ENCODE assay signal across 20 cellular contexts in genomic region chr20:17934141-17934862, GRCh38. TPM values are rescaled to one million over a fixed set of nuclear protein-coding genes. Genes with fewer than 3 reads are reported as not detected.
DNase-seq lines count a peak whose midpoint lies in the region; ATAC-seq, FAIRE-seq and TF ChIP-seq lines count a peak whose summit lies in the region.
"Had no signal": no experiment of that assay in that cellular context is flagged by ENCODE, and none has a peak within 500 bp of the region (broad histone marks: within the 10 kb centered on the region; RNA-seq: fewer than 3 reads in every experiment).

No MANE protein-coding gene starts in this region.

- H3K4me1 Mint-ChIP-seq in activated naive CD8-positive, alpha-beta T cell treated with anti-CD3 and anti-CD28 coated beads for 36 hours, result peaks cover 10% of the 10 kb centered on the region

- TF ChIP-seq RAD21 in HepG2 (CRISPR knock-in tag; IDR thresholded peaks at IDR 0.05), result no peak

- H3K27me3 Mint-ChIP-seq in activated naive CD8-positive, alpha-beta T cell treated with anti-CD3 and anti-CD28 coated beads for 36 hours, result no peaks in the 10 kb centered on the region

- intact Hi-C loops in HepG2 (cut with micrococcal nuclease; ENCODE audit: unreplicated experiment), result no loop called here
- intact Hi-C loops in right lobe of liver (cut with DNase I), result no loop called here
- intact Hi-C loops in vagina (cut with DNase I), result no loop called here

- peak overlapping the region in 1 of 2 experiments; percentile 38 for H3K14ac ChIP-seq in mesenchymal stem cell (ENCODE audit: low read length in 2 of 2)

- no peak for DNase-seq in HepG2 (ENCODE audit: low spot score)
- no peak for DNase-seq in right lobe of liver
- DNase-seq in brain pericyte (ENCODE audit: low read depth, low spot score), result peak; percentile 62
- no peak for DNase-seq in mesenchymal stem cell
- no peak for DNase-seq in vagina (ENCODE audit: extremely low spot score in 2 of 2)
- no peak for DNase-seq in activated naive CD8-positive, alpha-beta T cell treated with anti-CD3 and anti-CD28 coated beads for 36 hours
- DNase-seq in NCI-H774 (lab: John Stamatoyannopoulos, UW), result no peak
- DNase-seq: activated CD4-positive, alpha-beta T cell treated with anti-CD3 and anti-CD28 coated beads, Interleukin-2, amount 50 U/mL, for 4 hours; activated naive CD4-positive, alpha-beta T cell treated with Interleukin-2 at 50 U/mL for 16 hours; aorta; CD4-positive, CD25-positive, alpha-beta regulatory T cell; cortex of kidney; lower lobe of right lung; NCI-H2029; NCI-H446 treated with DMSO at 0.1 percent for 48 hours had no signal

- no peak overlapping the region for H3K27ac Mint-ChIP-seq in activated naive CD8-positive, alpha-beta T cell treated with anti-CD3 and anti-CD28 coated beads for 36 hours
- H3K27ac Mint-ChIP-seq: CD4-positive, CD25-positive, alpha-beta regulatory T cell; stimulated activated effector memory CD8-positive, alpha-beta T cell treated with anti-CD3 and anti-CD28 coated beads, Interleukin-12 subunit alpha, Interleukin-12 subunit beta, amount 100 ng/mL, for 72 hours had no signal

- no peaks in the 10 kb centered on the region for H3K79me2 ChIP-seq in HepG2 (ENCODE audit: insufficient read depth, low read length)

- H3K9me3 ChIP-seq in HepG2 (ENCODE audit: low read length) (peaks cover 9% of the 10 kb centered on the region; the same call in 1 of the 2 replicates), right lobe of liver (no peaks in the 10 kb centered on the region), mesenchymal stem cell (ENCODE audit: control insufficient read depth, low read length) (peaks cover 6% of the 10 kb centered on the region), vagina (no peaks in the 10 kb centered on the region)
- H3K9me3 ChIP-seq: lower lobe of right lung, psoas muscle had no signal

- H3K18ac ChIP-seq in mesenchymal stem cell (ENCODE audit: low read depth in 1 of 2, low read length in 2 of 2), result no peak overlapping the region

- TF ChIP-seq EP300 in HepG2 (IDR thresholded peaks at IDR 0.05; ENCODE audit: low read depth in 2 of 2, low read length in 2 of 2) (no peak), HepG2 (CRISPR knock-in tag; IDR thresholded peaks at IDR 0.05; ENCODE audit: borderline replicate concordance) (no peak)

- TF ChIP-seq POLR2A in HepG2 (IDR thresholded peaks at IDR 0.05; ENCODE audit: insufficient read depth in 1 of 2, low read depth in 2 of 2, low read length in 2 of 2), result no peak
- no peak for TF ChIP-seq POLR2A in right lobe of liver (IDR thresholded peaks at IDR 0.05)
- no peak for TF ChIP-seq POLR2A in vagina (IDR thresholded peaks at IDR 0.05)

- H4K8ac ChIP-seq in mesenchymal stem cell (ENCODE audit: low read length), result no peak overlapping the region

- H3K27me3 ChIP-seq in HepG2 (ENCODE audit: control insufficient read depth in 1 of 2, insufficient read depth in 2 of 2, low read length in 2 of 2) (peaks cover 8 to 34% of the 10 kb centered on the region in 2 experiments; a peak in 4 of 5 replicates), right lobe of liver (no peaks in the 10 kb centered on the region), mesenchymal stem cell (ENCODE audit: control insufficient read depth in 1 of 2, insufficient read depth in 1 of 2, low read length in 2 of 2) (no peaks in the 10 kb centered on the region), vagina (no peaks in the 10 kb centered on the region)

- no peaks in the 10 kb centered on the region for H3K9me3 Mint-ChIP-seq in activated naive CD8-positive, alpha-beta T cell treated with anti-CD3 and anti-CD28 coated beads for 36 hours
- H3K9me3 Mint-ChIP-seq: stimulated activated effector memory CD8-positive, alpha-beta T cell treated with anti-CD3 and anti-CD28 coated beads, Interleukin-12 subunit alpha, Interleukin-12 subunit beta, amount 100 ng/mL, for 72 hours had no signal

- no peak for FAIRE-seq in HepG2 (lab: Jason Lieb, UNC)

- POLR2A ChIA-PET in HepG2 (lab: Yijun Ruan, JAX), result interaction anchor here (1.4 to 1.8 kb wide), 4 partner anchors 24 to 252 kb away, joined by 4 to 6 read pairs (median 5); partner anchors contain the start of gene RRBP1

- H3K4me2 ChIP-seq in HepG2 (ENCODE audit: low read depth, low read length), result peak overlapping the region; percentile 13; the same call in 1 of the 2 replicates
- peak overlapping the region; percentile 45 for H3K4me2 ChIP-seq in mesenchymal stem cell (ENCODE audit: low read length, poor library complexity, severe bottlenecking)

- TF ChIP-seq CTCF in HepG2 (CRISPR knock-in tag; IDR thresholded peaks at IDR 0.05) (no peak), right lobe of liver (IDR thresholded peaks at IDR 0.05) (no peak), vagina (IDR thresholded peaks at IDR 0.05) (no peak)

- WGBS in HepG2 (ENCODE audit: low lambda C conversion rate), result 59% methylated on average over 16 of the region's 16 CpGs
- WGBS in right lobe of liver (ENCODE audit: insufficient coverage, low coverage, low lambda C conversion rate, missing lambda C conversion rate), result 90% methylated on average over 15 of the region's 16 CpGs
- WGBS in mesenchymal stem cell, result 76% methylated on average over 16 of the region's 16 CpGs

- no peak overlapping the region for H2BK120ac ChIP-seq in mesenchymal stem cell (ENCODE audit: low read depth, low read length)

- H2AK5ac ChIP-seq in mesenchymal stem cell (ENCODE audit: low read length, severe bottlenecking), result peak overlapping the region; percentile 78

- H4K20me1 ChIP-seq in HepG2 (ENCODE audit: insufficient read depth, low read length), result no peaks in the 10 kb centered on the region

- no peak overlapping the region for H3K23ac ChIP-seq in mesenchymal stem cell (ENCODE audit: low read length in 2 of 2)

- no peak overlapping the region for H4K91ac ChIP-seq in mesenchymal stem cell (ENCODE audit: low read length)

- BruUV-seq in HepG2 (replicated peaks; lab: Mats Ljungman, UMichigan), result no TSS peak

- CTCF ChIA-PET in HepG2 (lab: Yijun Ruan, JAX; ENCODE audit: low intra/inter-chr PET ratio, low total read pairs), result no interaction called here

- H2BK15ac ChIP-seq in mesenchymal stem cell (ENCODE audit: low read depth, poor library complexity, severe bottlenecking), result no peak overlapping the region

- H3K4me3 ChIP-seq in HepG2 (replicated peaks in 1 of 3; ENCODE audit: insufficient read depth in 1 of 3, low read depth in 2 of 3, low read length in 3 of 3), result no peak overlapping the region
- no peak overlapping the region for H3K4me3 ChIP-seq in right lobe of liver
- peak overlapping the region in 1 of 2 experiments; percentile 17 for H3K4me3 ChIP-seq in mesenchymal stem cell (ENCODE audit: insufficient read depth in 1 of 2, low read depth in 1 of 2, low read length in 2 of 2)
- no peak overlapping the region for H3K4me3 ChIP-seq in vagina
- H3K4me3 ChIP-seq: lower lobe of right lung, psoas muscle, thoracic aorta had no signal

- no peak overlapping the region for H2AFZ ChIP-seq in HepG2 (ENCODE audit: low read length)
- no peak overlapping the region for H2AFZ ChIP-seq in mesenchymal stem cell (ENCODE audit: low read depth, low read length)

- ATAC-seq in HepG2 (no peak), right lobe of liver (no peak), HG02571 (IDR thresholded peaks at IDR 0.05; ENCODE audit: unreplicated experiment) (no peak)
- ATAC-seq: lower lobe of right lung; psoas muscle; stimulated activated effector memory CD8-positive, alpha-beta T cell treated with anti-CD3 and anti-CD28 coated beads, Interleukin-12 subunit alpha, Interleukin-12 subunit beta, amount 100 ng/mL, for 72 hours had no signal

- H2BK5ac ChIP-seq in mesenchymal stem cell (ENCODE audit: low read depth, low read length, poor library complexity, severe bottlenecking), result peak overlapping the region; percentile 94

- no peaks in the 10 kb centered on the region for H3K36me3 Mint-ChIP-seq in activated naive CD8-positive, alpha-beta T cell treated with anti-CD3 and anti-CD28 coated beads for 36 hours
- H3K36me3 Mint-ChIP-seq: CD4-positive, CD25-positive, alpha-beta regulatory T cell; stimulated activated effector memory CD8-positive, alpha-beta T cell treated with anti-CD3 and anti-CD28 coated beads, Interleukin-12 subunit alpha, Interleukin-12 subunit beta, amount 100 ng/mL, for 72 hours had no signal

- H3K27ac ChIP-seq in HepG2 (ENCODE audit: extremely low read length, insufficient read depth, low read length) (no peak overlapping the region), right lobe of liver (no peak overlapping the region), mesenchymal stem cell (ENCODE audit: low read length, poor library complexity, severe bottlenecking) (peak overlapping the region; percentile 96), vagina (peak overlapping the region; percentile 47)
- H3K27ac ChIP-seq: 22Rv1, lower lobe of right lung, psoas muscle, thoracic aorta had no signal

- no peak overlapping the region for H3K4me3 Mint-ChIP-seq in activated naive CD8-positive, alpha-beta T cell treated with anti-CD3 and anti-CD28 coated beads for 36 hours
- H3K4me3 Mint-ChIP-seq: CD4-positive, CD25-positive, alpha-beta regulatory T cell; stimulated activated effector memory CD8-positive, alpha-beta T cell treated with anti-CD3 and anti-CD28 coated beads, Interleukin-12 subunit alpha, Interleukin-12 subunit beta, amount 100 ng/mL, for 72 hours had no signal

- H3K79me1 ChIP-seq in mesenchymal stem cell (replicated peaks; ENCODE audit: low read length, poor library complexity, severe bottlenecking), result no peaks in the 10 kb centered on the region

- no peak overlapping the region for H2BK12ac ChIP-seq in mesenchymal stem cell (ENCODE audit: low read length in 2 of 2)

- H3K36me3 ChIP-seq in HepG2 (replicated peaks in 1 of 2; ENCODE audit: control insufficient read depth in 1 of 2, insufficient read depth in 2 of 2, low read length in 2 of 2), result no peaks in the 10 kb centered on the region
- H3K36me3 ChIP-seq in right lobe of liver, result no peaks in the 10 kb centered on the region
- peaks cover 0 to under 1% of the 10 kb centered on the region in 2 experiments for H3K36me3 ChIP-seq in mesenchymal stem cell (ENCODE audit: control insufficient read depth in 1 of 2, insufficient read depth in 2 of 2, low read depth in 1 of 2, low read length in 2 of 2)
- no peaks in the 10 kb centered on the region for H3K36me3 ChIP-seq in vagina
- H3K36me3 ChIP-seq: lower lobe of right lung, thoracic aorta had no signal

- in situ Hi-C loops in HepG2 (cut with HindIII; ENCODE audit: extremely low pct_ligation_motif_present, low pct_unique_long_range_greater_than_20kb), result loop anchor here (10.0 kb wide), 1 partner anchor 400 kb away; the partner anchor contains the start of gene BFSP1

- no peak overlapping the region for H3K4ac ChIP-seq in mesenchymal stem cell (ENCODE audit: low read depth in 1 of 2, low read length in 2 of 2)

- no peak overlapping the region for H3K9ac ChIP-seq in HepG2 (ENCODE audit: insufficient read depth, low read depth, low read length)
- H3K9ac ChIP-seq in mesenchymal stem cell (ENCODE audit: low read length), result peak overlapping the region; percentile 76

- H3K4me1 ChIP-seq in HepG2 (ENCODE audit: insufficient read depth, low read length) (peaks cover 47% of the 10 kb centered on the region), right lobe of liver (no peaks in the 10 kb centered on the region), mesenchymal stem cell (ENCODE audit: control insufficient read depth, insufficient read depth, low read depth, low read length) (peaks cover 56% of the 10 kb centered on the region), vagina (peaks cover 46% of the 10 kb centered on the region)

RNA-seq across cellular contexts. Expression of gene SNX5, which starts 34.3 kb away (rescaled TPM):
- total RNA-seq in HepG2 (2016; rRNA removed; fragmentation: Illumina TruSeq; extraction: Trizol) (1,040 and 1,306 TPM in 2 replicates), right lobe of liver (10 to 100 TPM; 32.6 to 74.5 (median 46.0) TPM), vagina (159 TPM)
- total RNA-seq in HepG2 (2016; cell fraction: cytosol; rRNA removed; fragmentation: Illumina TruSeq; extraction: Trizol; ENCODE audit: low read depth), result 667 and 747 TPM in 2 replicates
- total RNA-seq in HepG2 (2016; cell fraction: insoluble cytoplasmic fraction; rRNA removed; fragmentation: Illumina TruSeq; extraction: Trizol), result 1,050 and 1,299 TPM in 2 replicates
- total RNA-seq in HepG2 (2016; cell fraction: membrane; rRNA removed; fragmentation: Illumina TruSeq; extraction: Trizol), result 1,275 and 1,485 TPM in 2 replicates
- 908 and 989 TPM in 2 replicates for total RNA-seq in HepG2 (2016; cell fraction: nucleus; rRNA removed; fragmentation: Illumina TruSeq; extraction: Trizol)
- 448 and 664 TPM in 2 replicates for polyA plus RNA-seq in HepG2 (2011; rRNA removed)
- polyA plus RNA-seq in HepG2 (2011; cell fraction: cytosol; rRNA removed), result 385 and 413 TPM in 2 replicates
- 462 and 532 TPM in 2 replicates for polyA plus RNA-seq in HepG2 (2011; cell fraction: nucleus; rRNA removed)
- 554 and 823 TPM in 2 replicates for polyA plus RNA-seq in HepG2 (2012)
- polyA plus RNA-seq in HepG2 (2016; cell fraction: cytosol; fragmentation: Illumina TruSeq; extraction: Trizol; ENCODE audit: low read depth), result 567 and 609 TPM in 2 replicates
- 1,268 and 1,299 TPM in 2 replicates for polyA plus RNA-seq in HepG2 (2016; cell fraction: insoluble cytoplasmic fraction; fragmentation: Illumina TruSeq; extraction: Trizol; ENCODE audit: low read depth)
- 1,062 and 1,196 TPM in 2 replicates for polyA plus RNA-seq in HepG2 (2016; cell fraction: membrane; fragmentation: Illumina TruSeq; extraction: Trizol; ENCODE audit: low read depth)
- polyA plus RNA-seq in HepG2 (2016; cell fraction: nucleus; fragmentation: Illumina TruSeq; extraction: Trizol; ENCODE audit: insufficient read depth, low read depth), result 1,466 and 1,524 TPM in 2 replicates
- 79.2 and 575 TPM in 2 replicates for polyA minus RNA-seq in HepG2 (2011; rRNA and poly(A)+ RNA removed; ENCODE audit: low replicate concordance)
- polyA minus RNA-seq in HepG2 (2011; cell fraction: cytosol; rRNA and poly(A)+ RNA removed), result 326 and 349 TPM in 2 replicates
- polyA minus RNA-seq in HepG2 (2011; cell fraction: nucleus; rRNA and poly(A)+ RNA removed), result 855 and 898 TPM in 2 replicates
- 76.3 TPM for polyA plus RNA-seq in mesenchymal stem cell (2013, experiment 1 of 2)
- polyA plus RNA-seq in mesenchymal stem cell (2013, experiment 2 of 2), result 76.9 TPM
- 100 to 1,000 TPM; 198 to 235 TPM for total RNA-seq in activated naive CD8-positive, alpha-beta T cell treated with anti-CD3 and anti-CD28 coated beads for 36 hours

RNA-seq across cellular contexts. Expression of gene MGME1, which starts 34.5 kb away (rescaled TPM):
- total RNA-seq in HepG2 (2016; rRNA removed; fragmentation: Illumina TruSeq; extraction: Trizol), result 66.6 and 79.5 TPM in 2 replicates
- 15.1 and 18.2 TPM in 2 replicates for total RNA-seq in HepG2 (2016; cell fraction: cytosol; rRNA removed; fragmentation: Illumina TruSeq; extraction: Trizol; ENCODE audit: low read depth)
- total RNA-seq in HepG2 (2016; cell fraction: insoluble cytoplasmic fraction; rRNA removed; fragmentation: Illumina TruSeq; extraction: Trizol), result 62.8 and 78.1 TPM in 2 replicates
- total RNA-seq in HepG2 (2016; cell fraction: membrane; rRNA removed; fragmentation: Illumina TruSeq; extraction: Trizol), result 41.7 and 44.4 TPM in 2 replicates
- total RNA-seq in HepG2 (2016; cell fraction: nucleus; rRNA removed; fragmentation: Illumina TruSeq; extraction: Trizol), result 67.8 and 71.1 TPM in 2 replicates
- 24.8 and 36.7 TPM in 2 replicates for polyA plus RNA-seq in HepG2 (2011; rRNA removed)
- polyA plus RNA-seq in HepG2 (2011; cell fraction: cytosol; rRNA removed), result 17.2 and 20.9 TPM in 2 replicates
- polyA plus RNA-seq in HepG2 (2011; cell fraction: nucleus; rRNA removed), result 18.4 and 19.3 TPM in 2 replicates
- 31.5 and 47.5 TPM in 2 replicates for polyA plus RNA-seq in HepG2 (2012)
- 14.4 and 14.8 TPM in 2 replicates for polyA plus RNA-seq in HepG2 (2016; cell fraction: cytosol; fragmentation: Illumina TruSeq; extraction: Trizol; ENCODE audit: low read depth)
- polyA plus RNA-seq in HepG2 (2016; cell fraction: insoluble cytoplasmic fraction; fragmentation: Illumina TruSeq; extraction: Trizol; ENCODE audit: low read depth), result 84.4 and 86.8 TPM in 2 replicates
- polyA plus RNA-seq in HepG2 (2016; cell fraction: membrane; fragmentation: Illumina TruSeq; extraction: Trizol; ENCODE audit: low read depth), result 29.4 and 31.2 TPM in 2 replicates
- 117 TPM in 2 replicates for polyA plus RNA-seq in HepG2 (2016; cell fraction: nucleus; fragmentation: Illumina TruSeq; extraction: Trizol; ENCODE audit: insufficient read depth, low read depth)
- 14.2 and 14.9 TPM in 2 replicates for polyA minus RNA-seq in HepG2 (2011; rRNA and poly(A)+ RNA removed; ENCODE audit: low replicate concordance)
- polyA minus RNA-seq in HepG2 (2011; cell fraction: cytosol; rRNA and poly(A)+ RNA removed), result 30.8 and 31.4 TPM in 2 replicates
- polyA minus RNA-seq in HepG2 (2011; cell fraction: nucleus; rRNA and poly(A)+ RNA removed), result 48.9 and 53.8 TPM in 2 replicates
- total RNA-seq in right lobe of liver, result 1 to 10 TPM; 6.0 to 8.4 (median 7.5) TPM
- 14.6 TPM for polyA plus RNA-seq in mesenchymal stem cell (2013, experiment 1 of 2)
- polyA plus RNA-seq in mesenchymal stem cell (2013, experiment 2 of 2), result 13.8 TPM
- 8.6 TPM for total RNA-seq in vagina
- total RNA-seq in activated naive CD8-positive, alpha-beta T cell treated with anti-CD3 and anti-CD28 coated beads for 36 hours, result 10 to 100 TPM; 30.1 to 30.9 TPM

Comparison
In these comparisons a context has a peak if more than half of its experiments do, and no peak if none do; other contexts are left out.
1. H3K27ac ChIP-seq: peak in mesenchymal stem cell (single experiment) and vagina (single experiment); none in HepG2 (single experiment) and right lobe of liver (0 of 3).